In the genomic region with DNA sequence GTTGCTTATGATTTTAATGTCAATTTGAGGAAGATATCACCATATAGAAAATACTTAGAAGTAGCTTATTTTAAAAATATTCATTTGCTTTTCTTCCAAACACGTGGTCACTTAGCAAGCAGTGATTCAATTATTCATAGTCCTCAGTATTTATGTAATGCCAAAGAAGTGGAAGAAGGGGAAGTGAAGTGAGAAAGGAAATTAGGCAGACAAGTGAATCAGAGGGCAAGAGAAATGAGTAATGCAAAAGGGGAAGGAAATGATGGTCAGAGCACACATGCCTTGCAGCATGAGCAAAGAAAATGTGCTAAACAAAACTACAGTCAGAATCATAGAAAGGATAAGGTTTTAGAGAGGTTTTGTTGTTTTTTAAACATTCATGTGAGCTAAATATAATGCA, we compare ENCODE assay signal across 8 cellular contexts. TPM values are rescaled to one million over a fixed set of nuclear protein-coding genes. Genes with fewer than 3 reads are reported as not detected.
DNase-seq lines count a peak whose midpoint lies in the region; ATAC-seq and TF ChIP-seq lines count a peak whose summit lies in the region.

No MANE protein-coding gene starts in this region.

- peak overlapping the region; percentile 72 for H3K27ac Mint-ChIP-seq in activated T-helper 2 cell treated with anti-CD3 and anti-CD28 coated beads, Interferon-gamma antibody, Interleukin-2, Interleukin-4, amounts not matched to agents 10 μg/mL and 5 μg/mL and 100 μg/mL, durations not matched to agents 14 hours and 24 hours and 36 hours

- H3K27ac ChIP-seq in HL-60 (replicated peaks) = peak overlapping the region; percentile 80

- intact Hi-C loops in activated T-helper 2 cell treated with anti-CD3 and anti-CD28 coated beads, Interferon-gamma antibody, Interleukin-2, Interleukin-4, amounts not matched to agents 10 μg/mL and 5 μg/mL and 100 μg/mL, durations not matched to agents 14 hours and 24 hours and 36 hours (cut with micrococcal nuclease) = loop anchor here (1.0 kb wide), 1 partner anchor 32 kb away; the partner anchor contains the start of gene CEP170

- ATAC-seq in GM21423 (IDR thresholded peaks at IDR 0.05; ENCODE audit: unreplicated experiment) = peak; percentile 96

- no peak overlapping the region for H3K4me3 Mint-ChIP-seq in activated T-helper 2 cell treated with anti-CD3 and anti-CD28 coated beads, Interferon-gamma antibody, Interleukin-2, Interleukin-4, amounts not matched to agents 10 μg/mL and 5 μg/mL and 100 μg/mL, durations not matched to agents 14 hours and 24 hours and 36 hours (ENCODE audit: low read depth)

- TF ChIP-seq CTCF in HL-60 (IDR thresholded peaks at IDR 0.05; ENCODE audit: insufficient read depth, low read length) = no peak

- DNase-seq in GDM1 (lab: John Stamatoyannopoulos, UW) (peak; percentile 73), HL-60 (ENCODE audit: low read depth in 1 of 2, low spot score in 1 of 2) (peak; percentile 71 to 85), kidney tubule cell (ENCODE audit: low spot score) (peak; percentile 94), NCI-H526 (lab: John Stamatoyannopoulos, UW) (no peak), SHP77 treated with DMSO at 0.1 percent for 48 hours (lab: John Stamatoyannopoulos, UW) (no peak), mucosa of gallbladder (ENCODE audit: low spot score) (no peak)
- DNase-seq in activated T-helper 2 cell treated with anti-CD3 and anti-CD28 coated beads, Interferon-gamma antibody, Interleukin-2, Interleukin-4, amounts not matched to agents 10 μg/mL and 5 μg/mL and 100 μg/mL, durations not matched to agents 14 hours and 24 hours and 36 hours (ENCODE audit: low spot score) = no peak

- peaks cover 62% of the 10 kb centered on the region for H3K36me3 Mint-ChIP-seq in activated T-helper 2 cell treated with anti-CD3 and anti-CD28 coated beads, Interferon-gamma antibody, Interleukin-2, Interleukin-4, amounts not matched to agents 10 μg/mL and 5 μg/mL and 100 μg/mL, durations not matched to agents 14 hours and 24 hours and 36 hours (ENCODE audit: low read depth)

- H3K4me3 ChIP-seq in HL-60 (replicated peaks; ENCODE audit: insufficient read depth, low read length) = no peak overlapping the region

- no peaks in the 10 kb centered on the region for H3K27me3 ChIP-seq in HL-60 (ENCODE audit: insufficient read depth, poor library complexity, severe bottlenecking)

- peaks cover 25% of the 10 kb centered on the region for H3K4me1 Mint-ChIP-seq in activated T-helper 2 cell treated with anti-CD3 and anti-CD28 coated beads, Interferon-gamma antibody, Interleukin-2, Interleukin-4, amounts not matched to agents 10 μg/mL and 5 μg/mL and 100 μg/mL, durations not matched to agents 14 hours and 24 hours and 36 hours (ENCODE audit: low read depth)

- H3K9me3 Mint-ChIP-seq in activated T-helper 2 cell treated with anti-CD3 and anti-CD28 coated beads, Interferon-gamma antibody, Interleukin-2, Interleukin-4, amounts not matched to agents 10 μg/mL and 5 μg/mL and 100 μg/mL, durations not matched to agents 14 hours and 24 hours and 36 hours = peaks cover 3% of the 10 kb centered on the region

- no peaks in the 10 kb centered on the region for H3K27me3 Mint-ChIP-seq in activated T-helper 2 cell treated with anti-CD3 and anti-CD28 coated beads, Interferon-gamma antibody, Interleukin-2, Interleukin-4, amounts not matched to agents 10 μg/mL and 5 μg/mL and 100 μg/mL, durations not matched to agents 14 hours and 24 hours and 36 hours (ENCODE audit: low read depth)

RNA-seq across cellular contexts. Expression of gene SDCCAG8, which starts 31.8 kb away (rescaled TPM):
- 18.1 and 25.4 TPM in 2 replicates for total RNA-seq in activated T-helper 2 cell treated with anti-CD3 and anti-CD28 coated beads, Interferon-gamma antibody, Interleukin-2, Interleukin-4, amounts not matched to agents 10 μg/mL and 5 μg/mL and 100 μg/mL, durations not matched to agents 14 hours and 24 hours and 36 hours
- total RNA-seq in mucosa of gallbladder = 46.1 TPM

RNA-seq across cellular contexts. Expression of gene CEP170, which starts 32.6 kb away (rescaled TPM):
- 50.6 and 53.4 TPM in 2 replicates for total RNA-seq in activated T-helper 2 cell treated with anti-CD3 and anti-CD28 coated beads, Interferon-gamma antibody, Interleukin-2, Interleukin-4, amounts not matched to agents 10 μg/mL and 5 μg/mL and 100 μg/mL, durations not matched to agents 14 hours and 24 hours and 36 hours
- 38.9 TPM for total RNA-seq in mucosa of gallbladder

Comparison
In these comparisons a context has a peak if more than half of its experiments do, and no peak if none do; other contexts are left out.
1. DNase-seq: peak in GDM1 (single experiment), HL-60 (2 of 2) and kidney tubule cell (single experiment); none in activated T-helper 2 cell treated with anti-CD3 and anti-CD28 coated beads, Interferon-gamma antibody, Interleukin-2, Interleukin-4, amounts not matched to agents 10 μg/mL and 5 μg/mL and 100 μg/mL, durations not matched to agents 14 hours and 24 hours and 36 hours (single experiment), NCI-H526 (0 of 2), SHP77 treated with DMSO at 0.1 percent for 48 hours (single experiment) and mucosa of gallbladder (single experiment).